25 cellular contexts compared by ENCODE assay signal in genomic region chr14:21807975-21808374, GRCh38.
DNase-seq lines count a peak whose midpoint lies in the region; ATAC-seq, FAIRE-seq and TF ChIP-seq lines count a peak whose summit lies in the region.
"Had no signal": no experiment of that assay in that cellular context is flagged by ENCODE, and none has a peak within 500 bp of the region (broad histone marks: within the 10 kb centered on the region; RNA-seq: fewer than 3 reads in every experiment).

No MANE protein-coding gene starts in this region.

- intact Hi-C loops in HepG2 (cut with micrococcal nuclease; ENCODE audit: unreplicated experiment), result no loop called here
- intact Hi-C loops in right lobe of liver (cut with DNase I), result no loop called here
- intact Hi-C loops in K562 (cut with micrococcal nuclease), result no loop called here
- intact Hi-C loops in lower lobe of right lung (cut with DNase I), result no loop called here

- H3K36me3 Mint-ChIP-seq in neural progenitor cell, result no peaks in the 10 kb centered on the region
- H3K36me3 Mint-ChIP-seq: CD14-positive monocyte; CD8-positive, alpha-beta memory T cell had no signal

- H3K36me3 ChIP-seq in HepG2 (replicated peaks in 1 of 2; ENCODE audit: control insufficient read depth in 1 of 2, insufficient read depth in 2 of 2, low read length in 2 of 2) (no peaks in the 10 kb centered on the region), right lobe of liver (no peaks in the 10 kb centered on the region), K562 (ENCODE audit: control insufficient read depth, insufficient read depth, low read length) (no peaks in the 10 kb centered on the region), neural progenitor cell (no peaks in the 10 kb centered on the region), lower lobe of right lung (no peaks in the 10 kb centered on the region), trophoblast cell (ENCODE audit: control insufficient read depth in 1 of 2, insufficient read depth in 2 of 2, low read length in 2 of 2) (no peaks in the 10 kb centered on the region)
- H3K36me3 ChIP-seq: BE2C; BLaER1 treated with 17β-estradiol and CSF1 and Interleukin-3, amounts not matched to agents 10 nM and 100 nM had no signal

- TF ChIP-seq EP300 in HepG2 (IDR thresholded peaks at IDR 0.05; ENCODE audit: low read depth in 2 of 2, low read length in 2 of 2) (no peak), HepG2 (CRISPR knock-in tag; IDR thresholded peaks at IDR 0.05; ENCODE audit: borderline replicate concordance) (no peak), K562 (IDR thresholded peaks at IDR 0.05; ENCODE audit: low read length) (no peak)

- no peaks in the 10 kb centered on the region for H3K79me2 ChIP-seq in HepG2 (ENCODE audit: insufficient read depth, low read length)
- no peaks in the 10 kb centered on the region for H3K79me2 ChIP-seq in K562 (ENCODE audit: control insufficient read depth, insufficient read depth, low read length)
- no peaks in the 10 kb centered on the region for H3K79me2 ChIP-seq in neural progenitor cell (ENCODE audit: low read depth)
- no peaks in the 10 kb centered on the region for H3K79me2 ChIP-seq in trophoblast cell (ENCODE audit: control insufficient read depth, insufficient read depth, low read length, poor library complexity)

- H3K27me3 ChIP-seq in HepG2 (ENCODE audit: control insufficient read depth in 1 of 2, insufficient read depth in 2 of 2, low read length in 2 of 2) (no peaks in the 10 kb centered on the region), right lobe of liver (no peaks in the 10 kb centered on the region), K562 (ENCODE audit: control insufficient read depth in 2 of 2, insufficient read depth in 2 of 2, low read length in 2 of 2) (peaks cover 0 to 6% of the 10 kb centered on the region in 2 experiments; a peak in 2 of 5 replicates), neural progenitor cell (no peaks in the 10 kb centered on the region), lower lobe of right lung (ENCODE audit: low read depth) (no peaks in the 10 kb centered on the region), trophoblast cell (ENCODE audit: insufficient read depth, low read length) (no peaks in the 10 kb centered on the region)
- H3K27me3 ChIP-seq: BE2C; BLaER1 treated with 17β-estradiol and CSF1 and Interleukin-3, amounts not matched to agents 10 nM and 100 nM had no signal

- H3K9me3 ChIP-seq in HepG2 (ENCODE audit: low read length) (no peaks in the 10 kb centered on the region), right lobe of liver (no peaks in the 10 kb centered on the region), K562 (replicated peaks; ENCODE audit: control insufficient read depth, insufficient read depth, low read depth, low read length) (no peaks in the 10 kb centered on the region), neural progenitor cell (ENCODE audit: low read depth) (no peaks in the 10 kb centered on the region), lower lobe of right lung (no peaks in the 10 kb centered on the region), trophoblast cell (ENCODE audit: insufficient read depth, low read depth, low read length) (no peaks in the 10 kb centered on the region)
- H3K9me3 ChIP-seq: A549, BE2C had no signal

- H2BK120ac ChIP-seq in trophoblast cell (ENCODE audit: insufficient read depth, low read length, poor library complexity), result no peak overlapping the region

- no peak overlapping the region for H3K4me3 ChIP-seq in HepG2 (replicated peaks in 1 of 3; ENCODE audit: insufficient read depth in 1 of 3, low read depth in 2 of 3, low read length in 3 of 3)
- H3K4me3 ChIP-seq in right lobe of liver, result no peak overlapping the region
- H3K4me3 ChIP-seq in K562, result no peak overlapping the region
- no peak overlapping the region for H3K4me3 ChIP-seq in neural progenitor cell
- H3K4me3 ChIP-seq in lower lobe of right lung, result no peak overlapping the region
- H3K4me3 ChIP-seq in trophoblast cell (ENCODE audit: low read depth, low read length), result no peak overlapping the region
- H3K4me3 ChIP-seq: A549; BLaER1 treated with 17β-estradiol and CSF1 and Interleukin-3, amounts not matched to agents 10 nM and 100 nM; GM12878 had no signal

- H3K27ac ChIP-seq in HepG2 (ENCODE audit: extremely low read length, insufficient read depth, low read length) (no peak overlapping the region), right lobe of liver (no peak overlapping the region), K562 (ENCODE audit: extremely low read depth, low read depth, low read length) (no peak overlapping the region), neural progenitor cell (no peak overlapping the region), lower lobe of right lung (no peak overlapping the region), trophoblast cell (ENCODE audit: low read depth, low read length) (no peak overlapping the region)
- H3K27ac ChIP-seq: A549; BLaER1 treated with 17β-estradiol and CSF1 and Interleukin-3, amounts not matched to agents 10 nM and 100 nM had no signal

- H4K8ac ChIP-seq in trophoblast cell (ENCODE audit: low read depth, low read length), result no peak overlapping the region

- H2AK5ac ChIP-seq in trophoblast cell (ENCODE audit: low read length), result no peak overlapping the region

- peaks cover 8% of the 10 kb centered on the region for H3K9me3 Mint-ChIP-seq in neural progenitor cell
- H3K9me3 Mint-ChIP-seq: CD4-positive, alpha-beta T cell had no signal

- H4K12ac ChIP-seq in trophoblast cell (ENCODE audit: low read depth, low read length), result no peak overlapping the region

- CTCF ChIA-PET in HepG2 (lab: Yijun Ruan, JAX; ENCODE audit: low intra/inter-chr PET ratio, low total read pairs), result no interaction called here
- CTCF ChIA-PET in K562 (lab: Yijun Ruan, JAX; ENCODE audit: low intra/inter-chr PET ratio), result no interaction called here

- H3F3A ChIP-seq in neural progenitor cell (ENCODE audit: low read depth), result no peaks in the 10 kb centered on the region

- H3K4ac ChIP-seq in trophoblast cell (ENCODE audit: low read depth, low read length), result no peak overlapping the region

- H3K9me1 ChIP-seq in K562 (ENCODE audit: control insufficient read depth, insufficient read depth, low read length), result no peaks in the 10 kb centered on the region

- H4K91ac ChIP-seq in trophoblast cell (ENCODE audit: low read depth, low read length), result no peak overlapping the region

- H2BK12ac ChIP-seq in trophoblast cell (ENCODE audit: low read length), result no peak overlapping the region

- H3K4me1 Mint-ChIP-seq in neural progenitor cell, result no peaks in the 10 kb centered on the region
- H3K4me1 Mint-ChIP-seq: CD8-positive, alpha-beta memory T cell had no signal

- H2AFZ ChIP-seq in HepG2 (ENCODE audit: low read length) (no peak overlapping the region), K562 (ENCODE audit: low read depth, low read length) (no peak overlapping the region), neural progenitor cell (replicated peaks) (peak overlapping the region; percentile 63), trophoblast cell (ENCODE audit: insufficient read depth, low read length, poor library complexity) (no peak overlapping the region)

- no TSS peak for BruUV-seq in HepG2 (replicated peaks; lab: Mats Ljungman, UMichigan)
- no TSS peak for BruUV-seq in K562 (replicated peaks; lab: Mats Ljungman, UMichigan)

- no peak overlapping the region for H3K23ac ChIP-seq in trophoblast cell (ENCODE audit: low read length)

- ATAC-seq in HepG2 (no peak; the same call in 2 of the 3 replicates), right lobe of liver (no peak), K562 (peak; percentile 25; the same call in 1 of the 3 replicates), lower lobe of right lung (no peak)
- ATAC-seq: A549, GM12878, HCT116 had no signal

- 46% methylated on average over 13 of the region's 13 CpGs for WGBS in HepG2 (ENCODE audit: low lambda C conversion rate)
- 90% methylated on average over 2 of the region's 13 CpGs for WGBS in right lobe of liver (ENCODE audit: insufficient coverage, low coverage, low lambda C conversion rate, missing lambda C conversion rate)
- 5% methylated on average over 12 of the region's 13 CpGs for WGBS in K562 (ENCODE audit: insufficient coverage, low coverage, missing lambda C conversion rate)
- WGBS in trophoblast cell (ENCODE audit: extremely low coverage, insufficient coverage, insufficient read length), result no CpG with 5 or more reads among the region's 13 CpGs

- H3K9ac ChIP-seq in HepG2 (ENCODE audit: insufficient read depth, low read depth, low read length), result no peak overlapping the region
- H3K9ac ChIP-seq in K562 (ENCODE audit: insufficient read depth in 1 of 2, low read depth in 2 of 2, low read length in 2 of 2), result no peak overlapping the region
- H3K9ac ChIP-seq in neural progenitor cell, result no peak overlapping the region
- no peak overlapping the region for H3K9ac ChIP-seq in trophoblast cell (ENCODE audit: low read length)
- H3K9ac ChIP-seq: BLaER1 treated with 17β-estradiol and CSF1 and Interleukin-3, amounts not matched to agents 10 nM and 100 nM had no signal

- FAIRE-seq in HepG2 (lab: Jason Lieb, UNC), result no peak
- no peak for FAIRE-seq in K562 (lab: Jason Lieb, UNC)
- FAIRE-seq: A549, D721Med, GM12878, H1 had no signal

- no peak overlapping the region for H3K18ac ChIP-seq in trophoblast cell (ENCODE audit: low read length)

- no peak overlapping the region for H3K27ac Mint-ChIP-seq in neural progenitor cell
- H3K27ac Mint-ChIP-seq: CD4-positive, alpha-beta T cell; CD8-positive, alpha-beta memory T cell had no signal

- no peaks in the 10 kb centered on the region for H3K27me3 Mint-ChIP-seq in neural progenitor cell (ENCODE audit: insufficient read depth, low read depth)

- no peak for TF ChIP-seq POLR2A in HepG2 (IDR thresholded peaks at IDR 0.05; ENCODE audit: insufficient read depth in 1 of 2, low read depth in 2 of 2, low read length in 2 of 2)
- no peak for TF ChIP-seq POLR2A in right lobe of liver (IDR thresholded peaks at IDR 0.05)
- no peak for TF ChIP-seq POLR2A in K562 (conservative IDR thresholded peaks at IDR 0.05)

- H3K4me3 Mint-ChIP-seq in neural progenitor cell, result no peak overlapping the region
- H3K4me3 Mint-ChIP-seq: CD14-positive monocyte; CD4-positive, alpha-beta T cell; CD8-positive, alpha-beta memory T cell had no signal

- TF ChIP-seq RAD21 in HepG2 (CRISPR knock-in tag; IDR thresholded peaks at IDR 0.05) (no peak), K562 (CRISPR knock-in tag; conservative IDR thresholded peaks at IDR 0.05 in 1 of 2, IDR thresholded peaks at IDR 0.05 in 1 of 2) (no peak)

- H2BK5ac ChIP-seq in trophoblast cell (ENCODE audit: low read depth, low read length, poor library complexity), result no peak overlapping the region

- H3K4me1 ChIP-seq in HepG2 (ENCODE audit: insufficient read depth, low read length) (no peaks in the 10 kb centered on the region), right lobe of liver (no peaks in the 10 kb centered on the region), K562 (replicated peaks in 1 of 2; ENCODE audit: control insufficient read depth in 2 of 2, insufficient read depth in 2 of 2, low read length in 2 of 2) (no peaks in the 10 kb centered on the region), neural progenitor cell (no peaks in the 10 kb centered on the region), lower lobe of right lung (no peaks in the 10 kb centered on the region), trophoblast cell (ENCODE audit: control insufficient read depth in 1 of 2, insufficient read depth in 2 of 2, low read length in 2 of 2) (no peaks in the 10 kb centered on the region)
- H3K4me1 ChIP-seq: A549; BE2C; BLaER1 treated with 17β-estradiol and CSF1 and Interleukin-3, amounts not matched to agents 10 nM and 100 nM had no signal

- POLR2A ChIA-PET in HepG2 (lab: Yijun Ruan, JAX) (no interaction called here), K562 (lab: Yijun Ruan, JAX) (no interaction called here)

- H4K20me1 ChIP-seq in HepG2 (ENCODE audit: insufficient read depth, low read length) (no peaks in the 10 kb centered on the region), K562 (replicated peaks; ENCODE audit: control insufficient read depth, insufficient read depth, low read length) (no peaks in the 10 kb centered on the region), neural progenitor cell (ENCODE audit: low read depth) (no peaks in the 10 kb centered on the region)
- H4K20me1 ChIP-seq: BLaER1 treated with 17β-estradiol and CSF1 and Interleukin-3, amounts not matched to agents 10 nM and 100 nM had no signal

- H3K79me1 ChIP-seq in trophoblast cell (ENCODE audit: low read length), result no peaks in the 10 kb centered on the region

- in situ Hi-C loops in HepG2 (cut with HindIII; ENCODE audit: extremely low pct_ligation_motif_present, low pct_unique_long_range_greater_than_20kb) (no loop called here), K562 (cut with MboI) (no loop called here)

- peak; percentile 19; the same call in 1 of the 2 replicates for TF ChIP-seq CTCF in HepG2 (CRISPR knock-in tag; IDR thresholded peaks at IDR 0.05)
- TF ChIP-seq CTCF in right lobe of liver (IDR thresholded peaks at IDR 0.05), result no peak
- no peak for TF ChIP-seq CTCF in K562 (IDR thresholded peaks at IDR 0.05 in 2 of 3, conservative IDR thresholded peaks at IDR 0.05 in 1 of 3; ENCODE audit: insufficient read depth in 2 of 3, low read depth in 1 of 3, low read length in 3 of 3)
- TF ChIP-seq CTCF in neural progenitor cell (IDR thresholded peaks at IDR 0.05), result no peak
- no peak for TF ChIP-seq CTCF in lower lobe of right lung (IDR thresholded peaks at IDR 0.05)

- DNase-seq in HepG2 (ENCODE audit: low spot score) (no peak), right lobe of liver (no peak), K562 (ENCODE audit: extremely low read depth in 1 of 4, low spot score in 3 of 4) (no peak), neural progenitor cell (ENCODE audit: low spot score) (peak; percentile 2), GM19238 (ENCODE audit: insufficient read length, low spot score) (no peak), lower lobe of right lung (no peak), trophoblast cell (no peak)
- DNase-seq: 8988T; ACHN; AML-193; BE2C; CD4-positive, alpha-beta T cell; CD8-positive, alpha-beta memory T cell; DMS 273 treated with DMSO at 0.1 percent for 48 hours; DMS79; EL; GDM1; H7 had no signal

- H3K4me2 ChIP-seq in HepG2 (ENCODE audit: low read depth, low read length) (no peak overlapping the region), K562 (ENCODE audit: insufficient read depth, low read length) (no peak overlapping the region), neural progenitor cell (no peak overlapping the region), trophoblast cell (ENCODE audit: low read length) (no peak overlapping the region)
- H3K4me2 ChIP-seq: A549; BLaER1 treated with 17β-estradiol and CSF1 and Interleukin-3, amounts not matched to agents 10 nM and 100 nM had no signal

- no peak overlapping the region for H3K14ac ChIP-seq in trophoblast cell (ENCODE audit: low read length)

Comparison
In these comparisons a context has a peak if more than half of its experiments do, and no peak if none do; other contexts are left out.
1. Of the 241 proteins assayed by ChIP-seq in both HepG2 and K562: peak only in HepG2: CTCF; only in K562: none; in both: none; in neither: 240.